11 cellular contexts compared by ENCODE assay signal in the genomic region with DNA sequence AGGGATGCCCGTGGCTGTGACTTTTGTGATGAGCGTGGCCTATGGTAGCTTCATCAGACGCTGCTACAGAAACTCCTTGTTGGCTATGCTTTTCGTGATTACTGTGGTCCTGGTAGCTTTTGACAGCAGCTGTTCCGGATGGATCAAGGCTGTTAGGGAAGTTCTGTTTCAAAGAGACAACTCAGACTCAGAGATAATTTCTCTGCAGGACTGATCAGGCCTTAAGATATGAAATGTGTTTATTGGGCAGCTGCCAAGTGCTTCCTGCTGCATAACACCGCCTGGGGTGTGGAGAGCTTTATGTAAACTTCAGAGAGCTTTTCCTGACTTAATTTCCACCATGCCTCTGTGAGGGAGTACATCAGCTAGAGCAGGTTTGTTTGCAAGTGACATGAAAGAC.
DNase-seq lines count a peak whose midpoint lies in the region; ATAC-seq and TF ChIP-seq lines count a peak whose summit lies in the region.
"Had no signal": no experiment of that assay in that cellular context is flagged by ENCODE, and none has a peak within 500 bp of the region (broad histone marks: within the 10 kb centered on the region; RNA-seq: fewer than 3 reads in every experiment).

No MANE protein-coding gene starts in this region.

- H3K36me3 ChIP-seq in mucosa of descending colon (ENCODE audit: low read depth) (no peaks in the 10 kb centered on the region), PC-9 (ENCODE audit: low read depth) (no peaks in the 10 kb centered on the region)

- no peaks in the 10 kb centered on the region for H3K79me2 ChIP-seq in PC-9 (ENCODE audit: low read depth)

- intact Hi-C loops in mucosa of descending colon (cut with DNase I, micrococcal nuclease) (no loop called here), PC-9 (cut with micrococcal nuclease; ENCODE audit: unreplicated experiment) (no loop called here)

- no peak overlapping the region for H2AFZ ChIP-seq in PC-9

- TF ChIP-seq CTCF in astrocyte of the cerebellum (IDR thresholded peaks at IDR 0.05; ENCODE audit: low read depth, low read length, missing control alignments) (no peak), mucosa of descending colon (IDR thresholded peaks at IDR 0.05) (no peak), PC-9 (conservative IDR thresholded peaks at IDR 0.05) (no peak)

- no peaks in the 10 kb centered on the region for H4K20me1 ChIP-seq in PC-9 (ENCODE audit: insufficient read depth)

- H3K9me3 ChIP-seq in mucosa of descending colon, result no peaks in the 10 kb centered on the region
- H3K9me3 ChIP-seq in PC-9 (ENCODE audit: insufficient read depth, low read depth), result no peaks in the 10 kb centered on the region

- H3K9me2 ChIP-seq in PC-9 (ENCODE audit: insufficient read depth), result no peaks in the 10 kb centered on the region

- H3K4me1 ChIP-seq in mucosa of descending colon (ENCODE audit: low read depth), result peaks cover 4% of the 10 kb centered on the region
- no peaks in the 10 kb centered on the region for H3K4me1 ChIP-seq in PC-9 (replicated peaks; ENCODE audit: insufficient read depth)

- H3K27me3 ChIP-seq in PC-9 (ENCODE audit: insufficient read depth, low read depth), result peaks cover 66% of the 10 kb centered on the region

- DNase-seq in GDM1 (lab: John Stamatoyannopoulos, UW) (peak; percentile 61), NCI-H146 (lab: John Stamatoyannopoulos, UW) (peak; percentile 86), astrocyte of the cerebellum (ENCODE audit: low read depth) (peak; percentile 11), mucosa of descending colon (peak in 1 of 3 donors; percentile 78), kidney tubule cell (ENCODE audit: low spot score) (no peak), PC-9 (no peak)
- DNase-seq in central memory CD4-positive, alpha-beta T cell, result no peak
- DNase-seq: occipital lobe, T1000, trophoblast cell had no signal

- H3K4me3 ChIP-seq in astrocyte of the cerebellum (ENCODE audit: low read depth, low read length) (no peak overlapping the region), mucosa of descending colon (no peak overlapping the region), PC-9 (no peak overlapping the region)

- no peak overlapping the region for H3K4me2 ChIP-seq in PC-9

- CTCF ChIA-PET in PC-9 (lab: Charles Lee), result no interaction called here

- no peak overlapping the region for H3K27ac ChIP-seq in PC-9

- BruUV-seq in PC-9 (replicated peaks; lab: Mats Ljungman, UMichigan), result no TSS peak

- ATAC-seq in mucosa of descending colon (peak; percentile 78), HG03045 (IDR thresholded peaks at IDR 0.05; ENCODE audit: unreplicated experiment) (no peak)

- H3F3A ChIP-seq in PC-9 (ENCODE audit: insufficient read depth, low read depth), result no peaks in the 10 kb centered on the region

- in situ Hi-C loops in astrocyte of the cerebellum (cut with HindIII; ENCODE audit: low sequenced_read_pairs), result no loop called here

- POLR2A ChIA-PET in PC-9 (lab: Charles Lee; ENCODE audit: unreplicated experiment), result no interaction called here

Comparison
In these comparisons a context has a peak if more than half of its experiments do, and no peak if none do; other contexts are left out.
1. DNase-seq: peak in GDM1 (single experiment), NCI-H146 (single experiment) and astrocyte of the cerebellum (single experiment); none in kidney tubule cell (single experiment), PC-9 (0 of 2) and central memory CD4-positive, alpha-beta T cell (single experiment).